27 cellular contexts compared by ENCODE assay signal in the genomic region with DNA sequence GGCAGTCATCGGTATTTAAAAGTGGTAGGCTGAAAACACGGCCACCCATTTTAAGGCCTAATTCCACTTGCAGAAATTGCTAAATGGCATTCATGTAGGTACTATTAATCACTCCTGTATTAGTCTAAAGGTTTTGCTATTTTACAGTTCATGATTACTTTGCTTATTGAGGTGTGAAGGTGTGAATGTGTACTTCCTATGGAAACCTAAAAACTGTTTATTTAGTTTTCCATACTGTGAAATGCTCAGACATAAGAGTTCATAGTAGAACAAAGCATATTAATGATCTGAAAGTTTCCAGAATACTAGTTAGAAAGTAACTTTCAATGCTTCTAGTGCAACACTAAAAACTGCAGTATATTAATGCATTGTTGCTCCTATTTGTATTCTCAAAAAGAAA.
"Had no signal": no experiment of that assay in that cellular context is flagged by ENCODE, and none has a peak within 500 bp of the region (broad histone marks: within the 10 kb centered on the region; RNA-seq: fewer than 3 reads in every experiment).

No MANE protein-coding gene starts in this region.

- H3K4me1 ChIP-seq: esophagus squamous epithelium, left lung, psoas muscle, sigmoid colon, spleen, testis, tibial artery had no signal

- H3K9me3 ChIP-seq: esophagus squamous epithelium, heart right ventricle, left lung, ovary, psoas muscle, sigmoid colon, spleen, testis, tibial artery had no signal

- DNase-seq: effector memory CD8-positive, alpha-beta T cell; erythroblast; esophagus squamous epithelium; foreskin melanocyte; glutamatergic neuron; heart right ventricle; hippocampal formation; left cardiac atrium; left lung; mesenchymal stem cell; midbrain; natural killer cell; occipital lobe; ovary; posterior cingulate gyrus; psoas muscle; right cardiac atrium; sigmoid colon; spleen; stimulated activated CD4-positive, alpha-beta T cell treated with anti-CD3 and anti-CD28 coated beads, Interleukin-4, amount 100 ng/mL, for 4 hours; stimulated activated naive CD8-positive, alpha-beta T cell treated with anti-CD3 and anti-CD28 coated beads, Interleukin-15, Interleukin-2, amounts not matched to agents 100 U/mL and 50 U/mL, for 24 hours; substantia nigra; testis; tibial artery had no signal

- H3K36me3 ChIP-seq: esophagus squamous epithelium, heart right ventricle, left lung, ovary, sigmoid colon, tibial artery had no signal

- H3K27ac ChIP-seq: coronary artery, esophagus squamous epithelium, heart right ventricle, left lung, ovary, psoas muscle, sigmoid colon, spleen, testis, tibial artery had no signal

- ATAC-seq: effector memory CD8-positive, alpha-beta T cell; left cardiac atrium; left lung; natural killer cell; psoas muscle; right cardiac atrium; stimulated activated memory B cell treated with anti-CD40 and anti-IgM and Interleukin-4, amounts not matched to agents 10 μg/mL and 1 μg/mL and 100 μg/mL, for 72 hours; stimulated activated naive CD8-positive, alpha-beta T cell treated with anti-CD3 and anti-CD28 coated beads, Interleukin-15, Interleukin-2, amounts not matched to agents 100 U/mL and 50 U/mL, for 24 hours had no signal

- H3K4me3 ChIP-seq: coronary artery, esophagus squamous epithelium, heart right ventricle, left lung, ovary, psoas muscle, sigmoid colon, spleen, testis, tibial artery had no signal

- H3K27me3 ChIP-seq: esophagus squamous epithelium, heart right ventricle, left lung, ovary, sigmoid colon, spleen, testis, tibial artery had no signal

- FAIRE-seq: urothelium cell line had no signal
